Comparison of ENCODE assay signal across 8 cellular contexts in the genomic region with DNA sequence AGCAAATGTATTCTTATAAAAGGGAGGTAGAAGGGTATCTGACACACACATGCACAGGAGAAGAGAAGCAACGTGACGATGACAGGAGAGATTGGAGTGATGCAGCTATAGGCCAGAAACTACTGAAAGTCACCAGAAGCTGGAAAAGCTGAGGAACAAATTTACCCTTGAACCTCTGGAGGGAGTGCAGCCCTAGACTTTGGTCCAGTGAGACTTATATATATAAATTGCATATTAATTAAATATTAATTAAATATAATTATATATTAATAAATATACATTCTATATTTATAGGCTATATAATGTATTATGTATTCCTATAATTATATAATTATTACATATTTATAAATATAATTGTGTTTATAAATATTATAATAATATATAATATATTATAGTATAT.
"Had no signal": no experiment of that assay in that cellular context is flagged by ENCODE, and none has a peak within 500 bp of the region (broad histone marks: within the 10 kb centered on the region; RNA-seq: fewer than 3 reads in every experiment).

No MANE protein-coding gene starts in this region.

- H3K9me3 Mint-ChIP-seq: HFFc6 had no signal

- DNase-seq: GM23248, GOT3, H7, H9, HCEC 1CT, HFFc6 had no signal

- ATAC-seq: GM23338, HCT116 had no signal

- H3K4me3 Mint-ChIP-seq: GM23338, H9, HFFc6 had no signal

- H3K27ac Mint-ChIP-seq: GM23338, H9, HFFc6 had no signal

- H3K4me1 Mint-ChIP-seq: GM23338 had no signal
